18 cellular contexts compared by ENCODE assay signal in the genomic region with DNA sequence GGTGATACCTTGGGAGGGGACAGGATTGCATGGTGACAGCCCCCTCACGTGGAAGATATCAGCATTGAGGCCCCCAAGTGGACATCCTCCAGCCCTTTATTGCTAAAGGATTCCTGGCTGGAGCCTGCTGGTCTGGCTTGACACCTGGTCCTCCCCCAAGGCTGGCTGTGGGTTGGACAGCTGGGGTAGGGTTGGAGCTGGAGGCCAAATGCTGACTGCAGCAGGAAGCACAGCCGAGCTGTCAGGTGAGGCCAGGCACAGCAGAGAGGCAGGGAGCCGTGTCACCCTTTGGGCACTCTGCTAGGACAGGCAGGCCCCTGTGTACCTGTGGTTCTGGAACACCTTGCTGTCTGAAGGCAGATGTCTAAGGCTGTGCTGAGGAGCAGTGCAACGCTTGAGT. TPM values are rescaled to one million over a fixed set of nuclear protein-coding genes. Genes with fewer than 3 reads are reported as not detected.
DNase-seq lines count a peak whose midpoint lies in the region; ATAC-seq and TF ChIP-seq lines count a peak whose summit lies in the region.
"Had no signal": no experiment of that assay in that cellular context is flagged by ENCODE, and none has a peak within 500 bp of the region (broad histone marks: within the 10 kb centered on the region; RNA-seq: fewer than 3 reads in every experiment).

No MANE protein-coding gene starts in this region.

- no peak for ATAC-seq in HG03439 (IDR thresholded peaks at IDR 0.05; ENCODE audit: unreplicated experiment)
- ATAC-seq: left ventricle myocardium superior; PC-3; stimulated activated naive CD8-positive, alpha-beta T cell treated with anti-CD3 and anti-CD28 coated beads, Interleukin-15, Interleukin-2, amounts not matched to agents 100 U/mL and 50 U/mL, for 24 hours had no signal

- peaks cover 4% of the 10 kb centered on the region for H3K4me1 Mint-ChIP-seq in activated naive CD8-positive, alpha-beta T cell treated with anti-CD3 and anti-CD28 coated beads for 36 hours

- H3K4me3 Mint-ChIP-seq in activated naive CD8-positive, alpha-beta T cell treated with anti-CD3 and anti-CD28 coated beads for 36 hours, result no peak overlapping the region

- TF ChIP-seq CTCF in VCaP (conservative IDR thresholded peaks at IDR 0.05), result no peak
- no peak for TF ChIP-seq CTCF in stomach (IDR thresholded peaks at IDR 0.05)

- no peaks in the 10 kb centered on the region for H3K9me3 Mint-ChIP-seq in activated naive CD8-positive, alpha-beta T cell treated with anti-CD3 and anti-CD28 coated beads for 36 hours

- H3K27ac ChIP-seq in VCaP (peak overlapping the region; percentile 98), stomach (peak overlapping the region in 3 of 5 donors; percentile 96 to 98 (median 98))

- TF ChIP-seq EP300 in stomach (IDR thresholded peaks at IDR 0.05), result no peak

- H3K36me3 Mint-ChIP-seq in activated naive CD8-positive, alpha-beta T cell treated with anti-CD3 and anti-CD28 coated beads for 36 hours, result no peaks in the 10 kb centered on the region
- H3K36me3 Mint-ChIP-seq: activated naive CD8-positive, alpha-beta T cell had no signal

- no peaks in the 10 kb centered on the region for H3K9me3 ChIP-seq in stomach
- H3K9me3 ChIP-seq: MG63, prostate gland, SK-N-SH had no signal

- H3K4me3 ChIP-seq in stomach, result no peak overlapping the region
- H3K4me3 ChIP-seq: MG63, prostate gland had no signal

- no peaks in the 10 kb centered on the region for H3K27me3 ChIP-seq in stomach
- H3K27me3 ChIP-seq: MG63 had no signal

- no peak for TF ChIP-seq POLR2A in stomach (IDR thresholded peaks at IDR 0.05)

- WGBS in stomach, 5 donors, result 33 to 59% (median 39%) methylated on average over 3 to 4 of the region's 4 CpGs

- intact Hi-C loops in stomach (cut with DNase I; ENCODE audit: low total_unique reads), result no loop called here

- peaks cover 31 to 53% (median 38%) of the 10 kb centered on the region in 4 donors for H3K4me1 ChIP-seq in stomach

- peaks cover 9 to 34% (median 32%) of the 10 kb centered on the region in 4 donors for H3K36me3 ChIP-seq in stomach
- H3K36me3 ChIP-seq: MG63, prostate gland had no signal

- H3K27me3 Mint-ChIP-seq in activated naive CD8-positive, alpha-beta T cell treated with anti-CD3 and anti-CD28 coated beads for 36 hours, result no peaks in the 10 kb centered on the region
- H3K27me3 Mint-ChIP-seq: activated naive CD8-positive, alpha-beta T cell had no signal

- H3K27ac Mint-ChIP-seq in activated naive CD8-positive, alpha-beta T cell treated with anti-CD3 and anti-CD28 coated beads for 36 hours, result no peak overlapping the region

- DNase-seq in DMS79 treated with DMSO at 0.1 percent for 48 hours (lab: John Stamatoyannopoulos, UW) (peak; percentile 2), DMS79 (lab: John Stamatoyannopoulos, UW) (no peak), left kidney (ENCODE audit: low read depth, low spot score) (peak; percentile 22), stomach (peak; percentile 44), SW480 (ENCODE audit: low spot score) (no peak)
- DNase-seq in activated naive CD8-positive, alpha-beta T cell treated with anti-CD3 and anti-CD28 coated beads for 36 hours, result no peak
- DNase-seq: activated T-cell treated with anti-CD3 and anti-CD28 coated beads, Interleukin-2, amount 50 U/mL, for 1 hour; effector CD4-positive, alpha-beta T cell; left ventricle myocardium superior; MG63; NCI-H187; PC-3; SK-N-SH; stimulated activated naive CD8-positive, alpha-beta T cell treated with anti-CD3 and anti-CD28 coated beads, Interleukin-15, Interleukin-2, amounts not matched to agents 100 U/mL and 50 U/mL, for 24 hours had no signal

RNA-seq across cellular contexts. Expression of a gene that starts 2.2 kb away (rescaled TPM):
- total RNA-seq in stomach, result 10 to 100 TPM; 11.7 to 74.2 (median 16.7) TPM
- 10 to 100 TPM; 15.6 to 28.9 (median 28.3) TPM for polyA plus RNA-seq in stomach
- total RNA-seq in activated naive CD8-positive, alpha-beta T cell treated with anti-CD3 and anti-CD28 coated beads for 36 hours, result 1 to 10 TPM in 1 of 2 experiments, under 1 TPM in 1; 0.54 to 1.4 TPM

RNA-seq across cellular contexts. Expression of a gene that starts 16.9 kb away (rescaled TPM):
- total RNA-seq in stomach, result 10 to 100 TPM in 1 of 5 donors, 1 to 10 TPM in 1, under 1 TPM in 1, not detected in 2; 0.55 to 14.3 (median 1.3) TPM
- 1 to 10 TPM in 2 of 3 donors, under 1 TPM in 1; 0.92 to 3.1 (median 1.4) TPM for polyA plus RNA-seq in stomach
- 1 to 10 TPM; 8.9 to 9.3 TPM for total RNA-seq in activated naive CD8-positive, alpha-beta T cell treated with anti-CD3 and anti-CD28 coated beads for 36 hours

RNA-seq across cellular contexts. Expression of a gene that starts 39.8 kb away (rescaled TPM):
- 10 to 100 TPM in 1 of 5 donors, 1 to 10 TPM in 3, not detected in 1; 4.6 to 19.6 (median 6.1) TPM for total RNA-seq in stomach
- 1 to 10 TPM; 6.6 to 8.3 (median 8.3) TPM for polyA plus RNA-seq in stomach
- total RNA-seq in activated naive CD8-positive, alpha-beta T cell treated with anti-CD3 and anti-CD28 coated beads for 36 hours, result 1 to 10 TPM; 1.0 to 1.5 TPM

RNA-seq across cellular contexts. Expression of a gene that starts 44.2 kb away (rescaled TPM):
- 10 to 100 TPM in 3 of 5 donors, 1 to 10 TPM in 1, under 1 TPM in 1; 0.45 to 64.3 (median 11.2) TPM for total RNA-seq in stomach
- polyA plus RNA-seq in stomach, result 10 to 100 TPM; 14.3 to 16.8 (median 14.7) TPM
- total RNA-seq in activated naive CD8-positive, alpha-beta T cell treated with anti-CD3 and anti-CD28 coated beads for 36 hours, result 10 to 100 TPM; 45.3 to 47.7 TPM

Comparison
In these comparisons a context has a peak if more than half of its experiments do, and no peak if none do; other contexts are left out.
1. DNase-seq: peak in DMS79 treated with DMSO at 0.1 percent for 48 hours (single experiment), left kidney (single experiment) and stomach (single experiment); none in DMS79 (single experiment), activated naive CD8-positive, alpha-beta T cell treated with anti-CD3 and anti-CD28 coated beads for 36 hours (single experiment) and SW480 (single experiment).
2. RNA of a gene that starts 2.2 kb away (total RNA-seq): 11.7 to 74.2 TPM in stomach; 0.54 to 1.4 TPM in activated naive CD8-positive, alpha-beta T cell treated with anti-CD3 and anti-CD28 coated beads for 36 hours; every median in the first group is over 4 times any median in the second.